26 cellular contexts compared by ENCODE assay signal in the genomic region with DNA sequence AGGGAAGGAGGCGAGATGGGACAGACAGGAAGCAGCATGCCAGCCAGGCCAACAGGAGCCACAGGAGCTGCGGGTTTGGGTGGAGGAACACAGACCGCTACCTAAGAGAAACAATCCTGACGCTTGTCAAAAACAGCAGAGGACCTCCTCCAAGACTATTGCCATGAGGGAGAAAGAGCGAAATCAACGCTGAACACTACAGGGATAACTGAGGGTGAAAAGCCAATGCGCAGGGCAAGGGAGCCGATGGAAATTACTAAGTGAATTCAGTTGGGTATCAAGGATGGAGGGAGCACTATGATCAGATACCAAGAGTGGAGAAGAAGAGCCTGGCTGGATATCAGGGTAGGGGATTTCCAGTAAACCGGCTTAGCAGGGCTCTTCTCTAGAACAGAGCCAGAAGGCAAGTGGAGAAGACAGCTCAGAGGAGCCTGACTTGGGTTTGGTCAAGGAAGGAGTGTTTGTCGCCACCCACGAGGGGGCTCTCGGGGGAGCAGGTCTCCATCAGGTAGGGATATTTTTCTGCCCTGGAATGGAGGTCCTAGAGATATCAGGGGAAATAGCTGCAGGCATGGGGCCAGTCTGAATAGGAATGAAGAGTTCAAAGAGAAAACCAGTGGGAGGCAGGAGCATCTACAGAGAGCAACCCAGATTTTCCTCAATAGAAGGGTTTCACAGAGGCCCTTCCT. TPM values are rescaled to one million over a fixed set of nuclear protein-coding genes. Genes with fewer than 3 reads are reported as not detected.
DNase-seq lines count a peak whose midpoint lies in the region; ATAC-seq and TF ChIP-seq lines count a peak whose summit lies in the region.
"Had no signal": no experiment of that assay in that cellular context is flagged by ENCODE, and none has a peak within 500 bp of the region (broad histone marks: within the 10 kb centered on the region; RNA-seq: fewer than 3 reads in every experiment).

No MANE protein-coding gene starts in this region.

- TF ChIP-seq POLR2A in esophagus muscularis mucosa (IDR thresholded peaks at IDR 0.05; ENCODE audit: low read depth) (no peak), uterus (IDR thresholded peaks at IDR 0.05) (no peak)

- no peak for ATAC-seq in Right ventricle myocardium inferior
- ATAC-seq in Right ventricle myocardium superior (ENCODE audit: poor library complexity): no peak
- ATAC-seq in HG03521 (IDR thresholded peaks at IDR 0.05; ENCODE audit: unreplicated experiment): no peak

- H3K36me3 ChIP-seq in esophagus muscularis mucosa (peaks cover 4 to 48% (median 24%) of the 10 kb centered on the region in 4 donors), uterus (no peaks in the 10 kb centered on the region)
- H3K36me3 ChIP-seq: neutrophil, prostate gland had no signal

- WGBS in esophagus muscularis mucosa: 91% methylated on average over 12 of the region's 12 CpGs

- DNase-seq in DMS53 (lab: John Stamatoyannopoulos, UW): peak; percentile 27
- no peak for DNase-seq in DMS53 treated with DMSO at 0.1 percent for 48 hours (lab: John Stamatoyannopoulos, UW; ENCODE audit: unreplicated experiment)
- DNase-seq in Right ventricle myocardium inferior (ENCODE audit: missing footprints): peak; percentile 8
- no peak for DNase-seq in Right ventricle myocardium superior
- DNase-seq in esophagus muscularis mucosa (ENCODE audit: extremely low spot score): peak; percentile 83
- DNase-seq in uterus: peak in 1 of 2 donors; percentile 16
- DNase-seq in NCI-H146 (lab: John Stamatoyannopoulos, UW): no peak
- DNase-seq: activated B cell treated with CpG ODN at 0.5 μM for 24 hours; activated CD4-positive, alpha-beta T cell treated with anti-CD3 and anti-CD28 coated beads, Interleukin-2, amount 10 ng/mL, durations not matched to agents 7 days and 5 days; activated naive CD4-positive, alpha-beta T cell treated with anti-CD3 and anti-CD28 coated beads, Interleukin-2, amount 10 ng/mL, durations not matched to agents 7 days and 5 days; esophagus squamous epithelium; GOT3; kidney; midbrain; NCI-H1092 treated with DMSO at 0.1 percent for 48 hours; NCI-H2029; NCI-H2227 treated with DMSO at 0.1 percent for 48 hours; NCI-H748 treated with DMSO at 0.1 percent for 48 hours; stimulated activated CD4-positive, alpha-beta T cell treated with anti-CD3 and anti-CD28 coated beads, Interleukin-4, amount 100 ng/mL, for 24 hours had no signal

- H3K9me3 ChIP-seq in esophagus muscularis mucosa (no peaks in the 10 kb centered on the region), uterus (no peaks in the 10 kb centered on the region)
- H3K9me3 ChIP-seq: adrenal gland, neutrophil, prostate gland, tibial nerve had no signal

- H3K27me3 ChIP-seq in esophagus muscularis mucosa (no peaks in the 10 kb centered on the region), uterus (no peaks in the 10 kb centered on the region)
- H3K27me3 ChIP-seq: adrenal gland, esophagus squamous epithelium, foreskin keratinocyte, neutrophil, tibial nerve had no signal

- H3K4me3 ChIP-seq in esophagus muscularis mucosa: no peak overlapping the region
- H3K4me3 ChIP-seq in uterus: no peak overlapping the region
- H3K4me3 ChIP-seq: adrenal gland, esophagus squamous epithelium, prostate gland, tibial nerve had no signal

- H3K27ac ChIP-seq in esophagus muscularis mucosa (replicated peaks in 1 of 4): no peak overlapping the region
- peak overlapping the region; percentile 73 to 77 for H3K27ac ChIP-seq in uterus
- H3K27ac ChIP-seq: 22Rv1, adrenal gland, esophagus squamous epithelium, foreskin keratinocyte, neutrophil, prostate gland, tibial nerve had no signal

- intact Hi-C loops in Right ventricle myocardium inferior (cut with DNase I) (no loop called here), Right ventricle myocardium superior (cut with DNase I) (no loop called here), esophagus muscularis mucosa (cut with DNase I) (no loop called here), uterus (cut with DNase I; ENCODE audit: low total_unique reads) (no loop called here)

- TF ChIP-seq CTCF in esophagus muscularis mucosa (IDR thresholded peaks at IDR 0.05): no peak
- no peak for TF ChIP-seq CTCF in uterus (IDR thresholded peaks at IDR 0.05)

- TF ChIP-seq EP300 in esophagus muscularis mucosa (IDR thresholded peaks at IDR 0.05): no peak

- no peaks in the 10 kb centered on the region for H3K4me1 ChIP-seq in esophagus muscularis mucosa
- peaks cover 3 to 5% of the 10 kb centered on the region in 2 donors for H3K4me1 ChIP-seq in uterus
- H3K4me1 ChIP-seq: foreskin keratinocyte, prostate gland, tibial nerve had no signal

RNA-seq across cellular contexts. Expression of gene SLC41A3, which starts 48.4 kb away (rescaled TPM):
- 36.2 TPM for total RNA-seq in Right ventricle myocardium inferior
- 34.7 TPM for total RNA-seq in Right ventricle myocardium superior
- total RNA-seq in esophagus muscularis mucosa: 10 to 100 TPM; 31.6 to 68.1 (median 38.9) TPM
- 10 to 100 TPM; 65.9 to 94.9 (median 77.4) TPM for total RNA-seq in uterus

Comparison
In these comparisons a context has a peak if more than half of its experiments do, and no peak if none do; other contexts are left out.
1. DNase-seq: peak in DMS53 (single experiment), Right ventricle myocardium inferior (single experiment) and esophagus muscularis mucosa (single experiment); none in DMS53 treated with DMSO at 0.1 percent for 48 hours (single experiment), Right ventricle myocardium superior (single experiment) and NCI-H146 (single experiment).
2. H3K27ac ChIP-seq: peak in uterus (2 of 2); none in esophagus muscularis mucosa (0 of 4).